In the genomic region with DNA sequence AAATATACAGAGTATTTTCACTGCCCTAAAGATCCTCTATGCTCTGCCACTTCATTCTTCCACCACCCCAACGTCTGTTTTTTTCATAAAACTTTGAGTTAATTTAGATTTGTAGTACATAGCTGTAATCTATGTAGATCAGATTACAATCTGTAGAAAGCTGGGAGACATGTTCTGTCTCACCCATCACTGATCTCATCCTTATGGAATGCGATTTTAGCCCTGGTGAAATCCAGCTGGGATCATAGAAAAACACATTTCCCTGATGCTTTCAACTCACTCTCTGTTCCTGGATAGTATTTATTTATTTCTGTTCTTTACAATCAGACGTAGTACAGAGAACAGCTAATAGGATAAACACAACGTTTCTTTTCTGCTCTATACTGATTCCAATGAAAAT, we compare ENCODE assay signal across 13 cellular contexts.
DNase-seq lines count a peak whose midpoint lies in the region; TF ChIP-seq lines count a peak whose summit lies in the region.
"Had no signal": no experiment of that assay in that cellular context is flagged by ENCODE, and none has a peak within 500 bp of the region (broad histone marks: within the 10 kb centered on the region; RNA-seq: fewer than 3 reads in every experiment).

No MANE protein-coding gene starts in this region.

- H3K36me3 ChIP-seq in GM23248 (ENCODE audit: low read depth) (no peaks in the 10 kb centered on the region), SJCRH30 (no peaks in the 10 kb centered on the region), osteoblast (ENCODE audit: insufficient read depth, low read length) (no peaks in the 10 kb centered on the region), WERI-Rb-1 (no peaks in the 10 kb centered on the region), Karpas-422 (ENCODE audit: insufficient read depth, low read length) (no peaks in the 10 kb centered on the region)

- H2AFZ ChIP-seq in GM23248 (no peak overlapping the region), osteoblast (ENCODE audit: low read length) (no peak overlapping the region), Karpas-422 (ENCODE audit: low read length) (no peak overlapping the region)

- H3K4me2 ChIP-seq in GM23248 (ENCODE audit: unreplicated experiment) (no peak overlapping the region), osteoblast (ENCODE audit: insufficient read depth, low read length) (peak overlapping the region; percentile 17), Karpas-422 (ENCODE audit: low read depth, low read length, poor library complexity, severe bottlenecking) (no peak overlapping the region)

- H3K9me2 ChIP-seq in GM23248 (ENCODE audit: insufficient read depth) (no peaks in the 10 kb centered on the region), Karpas-422 (replicated peaks; ENCODE audit: insufficient read depth, low read length) (no peaks in the 10 kb centered on the region)

- no peak overlapping the region for H3K4me3 ChIP-seq in GM23248
- no peak overlapping the region for H3K4me3 ChIP-seq in SJCRH30
- H3K4me3 ChIP-seq in osteoblast (ENCODE audit: insufficient read depth, low read length): no peak overlapping the region
- no peak overlapping the region for H3K4me3 ChIP-seq in WERI-Rb-1 (ENCODE audit: low read depth, low read length)
- no peak overlapping the region for H3K4me3 ChIP-seq in Karpas-422 (ENCODE audit: low read length)

- H3K27me3 ChIP-seq in GM23248 (replicated peaks; ENCODE audit: insufficient read depth) (no peaks in the 10 kb centered on the region), SJCRH30 (no peaks in the 10 kb centered on the region), osteoblast (ENCODE audit: insufficient read depth, low read length) (no peaks in the 10 kb centered on the region), WERI-Rb-1 (ENCODE audit: insufficient read depth, low read depth, severe bottlenecking) (no peaks in the 10 kb centered on the region), Karpas-422 (ENCODE audit: low read length) (no peaks in the 10 kb centered on the region)

- H3K4me1 ChIP-seq in GM23248 (ENCODE audit: insufficient read depth): no peaks in the 10 kb centered on the region
- peaks cover 52% of the 10 kb centered on the region for H3K4me1 ChIP-seq in SJCRH30
- peaks cover 11% of the 10 kb centered on the region for H3K4me1 ChIP-seq in osteoblast (ENCODE audit: insufficient read depth, low read length)
- H3K4me1 ChIP-seq in Karpas-422 (ENCODE audit: low read length): no peaks in the 10 kb centered on the region

- H4K20me1 ChIP-seq in GM23248 (ENCODE audit: insufficient read depth) (no peaks in the 10 kb centered on the region), osteoblast (ENCODE audit: insufficient read depth, low read length) (no peaks in the 10 kb centered on the region), Karpas-422 (ENCODE audit: insufficient read depth, low read depth, low read length) (no peaks in the 10 kb centered on the region)

- TF ChIP-seq CTCF in osteoblast (IDR thresholded peaks at IDR 0.05; ENCODE audit: extremely low read depth, low read depth, low read length) (no peak), WERI-Rb-1 (IDR thresholded peaks at IDR 0.05; ENCODE audit: low read depth, low read length) (no peak)

- no peak overlapping the region for H3K27ac ChIP-seq in GM23248
- peak overlapping the region; percentile 92 for H3K27ac ChIP-seq in SJCRH30
- no peak overlapping the region for H3K27ac ChIP-seq in osteoblast (ENCODE audit: low read depth, low read length)
- H3K27ac ChIP-seq in WERI-Rb-1: no peak overlapping the region
- no peak overlapping the region for H3K27ac ChIP-seq in Karpas-422 (ENCODE audit: low read length)

- H3F3A ChIP-seq in GM23248 (ENCODE audit: insufficient read depth): no peaks in the 10 kb centered on the region

- in situ Hi-C loops in GM23248 (cut with MboI): no loop called here

- H3K9ac ChIP-seq in GM23248 (no peak overlapping the region), Karpas-422 (ENCODE audit: low read length) (no peak overlapping the region)

- DNase-seq in GM23248: peak; percentile 5
- peak; percentile 59 to 80 for DNase-seq in SJCRH30
- peak; percentile 2 for DNase-seq in fibroblast of gingiva (ENCODE audit: low read depth)
- DNase-seq in osteoblast (ENCODE audit: insufficient read length, low spot score, missing footprints): peak; percentile 69
- DNase-seq in NCI-H82 (lab: John Stamatoyannopoulos, UW): no peak
- DNase-seq in foreskin melanocyte: no peak
- no peak for DNase-seq in WERI-Rb-1
- no peak for DNase-seq in Karpas-422
- DNase-seq: activated T-cell treated with anti-CD3 and anti-CD28 coated beads, Interleukin-2, amount 50 U/mL, for 24 hours; aorta; NCI-H1105; NCI-H524; SIG-M5 had no signal

- H3K9me3 ChIP-seq in GM23248 (ENCODE audit: low read depth) (no peaks in the 10 kb centered on the region), SJCRH30 (replicated peaks) (no peaks in the 10 kb centered on the region), osteoblast (ENCODE audit: low read depth, low read length) (no peaks in the 10 kb centered on the region), WERI-Rb-1 (ENCODE audit: severe bottlenecking) (no peaks in the 10 kb centered on the region), Karpas-422 (ENCODE audit: low read length) (no peaks in the 10 kb centered on the region)

- no peaks in the 10 kb centered on the region for H3K79me2 ChIP-seq in GM23248 (ENCODE audit: insufficient read depth)
- H3K79me2 ChIP-seq in osteoblast (ENCODE audit: insufficient read depth, low read length): no peaks in the 10 kb centered on the region
- no peaks in the 10 kb centered on the region for H3K79me2 ChIP-seq in Karpas-422 (ENCODE audit: low read length)

- WGBS in GM23248 (ENCODE audit: low coverage in 1 of 2, low lambda C conversion rate in 2 of 2, missing lambda C conversion rate in 2 of 2), 2 experiments: 6 to 7% methylated on average over 4 of the region's 4 CpGs

Comparison
In these comparisons a context has a peak if more than half of its experiments do, and no peak if none do; other contexts are left out.
1. DNase-seq: peak in GM23248 (single experiment), SJCRH30 (2 of 2), fibroblast of gingiva (single experiment) and osteoblast (single experiment); none in NCI-H82 (single experiment), foreskin melanocyte (single experiment), WERI-Rb-1 (single experiment) and Karpas-422 (single experiment).